14 cellular contexts compared by ENCODE assay signal in the genomic region with DNA sequence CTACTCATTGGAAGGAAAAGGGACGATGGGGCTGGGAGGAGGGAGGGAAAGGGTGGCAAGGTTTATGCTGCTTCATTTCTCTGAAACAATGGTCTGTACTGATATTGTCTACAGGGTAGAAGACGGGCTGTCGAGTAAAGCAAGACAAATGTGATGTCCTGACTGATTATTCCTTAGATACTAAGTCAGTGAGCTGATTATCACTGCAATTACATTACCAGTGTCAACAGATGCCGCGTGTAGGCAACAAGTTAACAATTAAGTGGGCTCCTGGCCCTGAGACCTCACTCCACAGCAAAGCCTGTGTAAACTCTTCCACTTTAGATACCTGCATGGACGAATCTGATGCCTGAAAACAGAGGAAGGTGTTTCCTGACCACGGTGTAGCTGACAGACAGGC.
A peak's percentile ranks its signal among the peaks of the same experiment; 100 is the strongest.
DNase-seq lines count a peak whose midpoint lies in the region; TF ChIP-seq lines count a peak whose summit lies in the region.
"Had no signal": no experiment of that assay in that cellular context is flagged by ENCODE, and none has a peak within 500 bp of the region (broad histone marks: within the 10 kb centered on the region; RNA-seq: fewer than 3 reads in every experiment).

No MANE protein-coding gene starts in this region.

- H3K27me3 ChIP-seq in BLaER1 (no peaks in the 10 kb centered on the region), HUES48 (ENCODE audit: control insufficient read depth, insufficient read depth, low read length) (no peaks in the 10 kb centered on the region), WERI-Rb-1 (ENCODE audit: insufficient read depth, low read depth, severe bottlenecking) (no peaks in the 10 kb centered on the region), A673 (replicated peaks; ENCODE audit: insufficient read depth, low read depth, low read length, poor library complexity) (no peaks in the 10 kb centered on the region)

- peak overlapping the region; percentile 90 for H3K27ac Mint-ChIP-seq in glutamatergic neuron (ENCODE audit: unreplicated experiment)
- H3K27ac Mint-ChIP-seq: B cell; CD4-positive, alpha-beta memory T cell; HFFc6 had no signal

- CTCF ChIA-PET in A673 (lab: Charles Lee) = no interaction called here

- DNase-seq in WERI-Rb-1 (peak; percentile 93), glutamatergic neuron (no peak), A673 (ENCODE audit: low spot score) (no peak), mucosa of gallbladder (ENCODE audit: low spot score) (no peak), NAMALWA (ENCODE audit: low spot score) (no peak)
- no peak for DNase-seq in stimulated activated CD4-positive, alpha-beta T cell treated with anti-CD3 and anti-CD28 coated beads, Interleukin-2, amount 100 ng/mL, for 24 hours
- DNase-seq: CD4-positive, alpha-beta memory T cell; DMS53; HCEC 1CT; HFFc6 had no signal

- POLR2A ChIA-PET in A673 (lab: Charles Lee; ENCODE audit: low non-redundant PET) = no interaction called here

- H3K4me1 Mint-ChIP-seq in glutamatergic neuron (ENCODE audit: low read depth, unreplicated experiment) = peaks cover 45% of the 10 kb centered on the region
- H3K4me1 Mint-ChIP-seq: B cell; CD4-positive, alpha-beta memory T cell had no signal

- peak overlapping the region; percentile 58; the same call in 1 of the 2 replicates for H3K4me2 ChIP-seq in BLaER1

- no peaks in the 10 kb centered on the region for H4K20me1 ChIP-seq in BLaER1

- H3K9ac ChIP-seq in BLaER1 (no peak overlapping the region), HUES48 (ENCODE audit: low read depth, low read length) (no peak overlapping the region)

- H3K9me3 ChIP-seq in BLaER1 (no peaks in the 10 kb centered on the region), HUES48 (ENCODE audit: control insufficient read depth, insufficient read depth, low read length) (no peaks in the 10 kb centered on the region), WERI-Rb-1 (ENCODE audit: severe bottlenecking) (no peaks in the 10 kb centered on the region), A673 (ENCODE audit: low read depth, low read length, poor library complexity, severe bottlenecking) (no peaks in the 10 kb centered on the region)

- no peak overlapping the region for H3K4me3 Mint-ChIP-seq in glutamatergic neuron (ENCODE audit: unreplicated experiment)
- H3K4me3 Mint-ChIP-seq: B cell; CD4-positive, alpha-beta memory T cell; HFFc6 had no signal

- no TSS peak for BruUV-seq in A673 (replicated peaks; lab: Mats Ljungman, UMichigan)

- no peaks in the 10 kb centered on the region for H3K36me3 Mint-ChIP-seq in glutamatergic neuron (ENCODE audit: unreplicated experiment)
- H3K36me3 Mint-ChIP-seq: CD4-positive, alpha-beta memory T cell had no signal

- H3K4me1 ChIP-seq in BLaER1 (peaks cover 30% of the 10 kb centered on the region), HUES48 (ENCODE audit: control insufficient read depth, insufficient read depth, low read length) (peaks cover 34% of the 10 kb centered on the region), A673 (ENCODE audit: insufficient read depth, low read length, poor library complexity, severe bottlenecking) (no peaks in the 10 kb centered on the region)

- TF ChIP-seq CTCF in WERI-Rb-1 (IDR thresholded peaks at IDR 0.05; ENCODE audit: low read depth, low read length) = no peak
- TF ChIP-seq CTCF in glutamatergic neuron (IDR thresholded peaks at IDR 0.05; ENCODE audit: partially characterized antibody, unreplicated experiment) = no peak
- no peak for TF ChIP-seq CTCF in A673 (conservative IDR thresholded peaks at IDR 0.05; ENCODE audit: low read depth, low read length)

- peaks cover 2% of the 10 kb centered on the region for H3K27me3 Mint-ChIP-seq in glutamatergic neuron (ENCODE audit: unreplicated experiment)
- H3K27me3 Mint-ChIP-seq: B cell; CD4-positive, alpha-beta memory T cell had no signal

- H3K27ac ChIP-seq in BLaER1 (no peak overlapping the region), HUES48 (ENCODE audit: low read depth, low read length) (peak overlapping the region; percentile 80), WERI-Rb-1 (peak overlapping the region; percentile 90), A673 (ENCODE audit: low read depth, low read length, poor library complexity, severe bottlenecking) (no peak overlapping the region)
- H3K27ac ChIP-seq: C4-2B had no signal

- intact Hi-C loops in A673 (cut with micrococcal nuclease; ENCODE audit: unreplicated experiment) = no loop called here

- H3K36me3 ChIP-seq in BLaER1 = no peaks in the 10 kb centered on the region
- no peaks in the 10 kb centered on the region for H3K36me3 ChIP-seq in HUES48 (ENCODE audit: control insufficient read depth, insufficient read depth, low read length)
- no peaks in the 10 kb centered on the region for H3K36me3 ChIP-seq in WERI-Rb-1
- H3K36me3 ChIP-seq in A673 (ENCODE audit: insufficient read depth, low read length, poor library complexity, severe bottlenecking) = no peaks in the 10 kb centered on the region

- H3K9me3 Mint-ChIP-seq in glutamatergic neuron (ENCODE audit: unreplicated experiment) = peaks cover 4% of the 10 kb centered on the region

- no peak overlapping the region for H3K4me3 ChIP-seq in BLaER1
- no peak overlapping the region for H3K4me3 ChIP-seq in HUES48 (ENCODE audit: low read depth, low read length)
- H3K4me3 ChIP-seq in WERI-Rb-1 (ENCODE audit: low read depth, low read length) = no peak overlapping the region
- no peak overlapping the region for H3K4me3 ChIP-seq in A673 (ENCODE audit: low read depth, low read length, poor library complexity, severe bottlenecking)

Comparison
In these comparisons a context has a peak if more than half of its experiments do, and no peak if none do; other contexts are left out.
1. H3K27ac ChIP-seq: peak in HUES48 (single experiment) and WERI-Rb-1 (single experiment); none in BLaER1 (single experiment) and A673 (single experiment).